Comparison of ENCODE assay signal across 12 cellular contexts in genomic region chr17:1201132-1201702, GRCh38. TPM values are rescaled to one million over a fixed set of nuclear protein-coding genes. Genes with fewer than 3 reads are reported as not detected.
A peak's percentile ranks its signal among the peaks of the same experiment; 100 is the strongest.
DNase-seq lines count a peak whose midpoint lies in the region; ATAC-seq, FAIRE-seq and TF ChIP-seq lines count a peak whose summit lies in the region.
"Had no signal": no experiment of that assay in that cellular context is flagged by ENCODE, and none has a peak within 500 bp of the region (broad histone marks: within the 10 kb centered on the region; RNA-seq: fewer than 3 reads in every experiment).

No MANE protein-coding gene starts in this region.

- POLR2A ChIA-PET in activated CD4-positive, alpha-beta memory T cell treated with anti-CD3 and anti-CD28 coated beads for 36 hours (lab: Charles Lee): interaction anchor here (0.6 kb wide), 1 partner anchor 397 kb away, joined by 3 read pairs; no protein-coding TSS in a partner anchor
- POLR2A ChIA-PET in GM12878 (lab: Charles Lee): interaction anchor here (1.1 to 3.3 kb wide), 4 partner anchors 11 to 27 kb away, joined by 3 to 22 read pairs (median 6); no protein-coding TSS in a partner anchor

- TF ChIP-seq POLR2A in GM12878 (IDR thresholded peaks at IDR 0.05; ENCODE audit: low read depth, low read length): no peak; the same call in 1 of the 2 replicates

- SMC1A ChIA-PET in GM12878 (lab: Charles Lee; ENCODE audit: uncharacterized antibody, unreplicated experiment): interaction anchor here (1.2 to 3.9 kb wide), 5 partner anchors 9 to 28 kb away, joined by 5 to 23 read pairs (median 12); no protein-coding TSS in a partner anchor

- H3K4me3 Mint-ChIP-seq in activated CD4-positive, alpha-beta memory T cell treated with anti-CD3 and anti-CD28 coated beads for 36 hours: no peak overlapping the region

- H3K4me1 ChIP-seq in GM12878 (ENCODE audit: control insufficient read depth, insufficient read depth, low read length): peaks cover 67% of the 10 kb centered on the region

- H3K36me3 ChIP-seq in GM12878 (ENCODE audit: control insufficient read depth in 2 of 2, insufficient read depth in 2 of 2, low read length in 1 of 2): peaks cover 0 to 3% of the 10 kb centered on the region in 2 experiments; a peak in 2 of 4 replicates
- H3K36me3 ChIP-seq: heart left ventricle had no signal

- no peak overlapping the region for H3K27ac Mint-ChIP-seq in activated CD4-positive, alpha-beta memory T cell treated with anti-CD3 and anti-CD28 coated beads for 36 hours

- peak overlapping the region; percentile 32 for H3K4me2 ChIP-seq in GM12878 (ENCODE audit: control insufficient read depth, insufficient read depth)

- H3K79me2 ChIP-seq in GM12878 (ENCODE audit: control insufficient read depth, insufficient read depth, low read length): peaks cover 40% of the 10 kb centered on the region

- H3K27me3 ChIP-seq in GM12878 (replicated peaks in 1 of 2; ENCODE audit: control insufficient read depth in 2 of 2, insufficient read depth in 2 of 2, low read length in 1 of 2): no peaks in the 10 kb centered on the region
- H3K27me3 ChIP-seq: heart left ventricle had no signal

- intact Hi-C loops in activated CD4-positive, alpha-beta memory T cell treated with anti-CD3 and anti-CD28 coated beads for 36 hours (cut with micrococcal nuclease): no loop called here
- intact Hi-C loops in GM12878 (cut with micrococcal nuclease; ENCODE audit: unreplicated experiment): no loop called here

- H3K4me1 Mint-ChIP-seq in activated CD4-positive, alpha-beta memory T cell treated with anti-CD3 and anti-CD28 coated beads for 36 hours (ENCODE audit: low read depth): peaks cover 32% of the 10 kb centered on the region

- FAIRE-seq in GM12878 (lab: Jason Lieb, UNC): no peak
- FAIRE-seq: TTC549 had no signal

- peak overlapping the region; percentile 38; the same call in 1 of the 2 replicates for H3K4me3 ChIP-seq in GM12878
- H3K4me3 ChIP-seq: heart left ventricle, lung had no signal

- TF ChIP-seq CTCF in GM20000 (IDR thresholded peaks at IDR 0.05; ENCODE audit: extremely low read depth, missing control alignments) (no peak), GM12878 (IDR thresholded peaks at IDR 0.05 in 2 of 3, conservative IDR thresholded peaks at IDR 0.05 in 1 of 3; ENCODE audit: control insufficient read depth in 2 of 3, extremely low read depth in 1 of 3, insufficient read depth in 1 of 3, low read depth in 3 of 3, low read length in 3 of 3) (no peak)

- peak; percentile 8 for ATAC-seq in GM12878
- no peak for ATAC-seq in HG03139 (IDR thresholded peaks at IDR 0.05; ENCODE audit: unreplicated experiment)
- no peak for ATAC-seq in HG03378 (IDR thresholded peaks at IDR 0.05; ENCODE audit: unreplicated experiment)
- ATAC-seq: heart left ventricle had no signal

- H3K9ac ChIP-seq in GM12878 (ENCODE audit: control insufficient read depth, insufficient read depth, low read length): peak overlapping the region; percentile 24; the same call in 1 of the 2 replicates

- no peak for TF ChIP-seq RAD21 in GM12878 (IDR thresholded peaks at IDR 0.05; ENCODE audit: insufficient read depth, low read depth, low read length)

- TF ChIP-seq EP300 in GM12878 (IDR thresholded peaks at IDR 0.05; ENCODE audit: borderline replicate concordance in 1 of 2, control insufficient read depth in 1 of 2, low read depth in 2 of 2, low read length in 2 of 2): no peak

- no peaks in the 10 kb centered on the region for H3K36me3 Mint-ChIP-seq in activated CD4-positive, alpha-beta memory T cell treated with anti-CD3 and anti-CD28 coated beads for 36 hours

- H3K9me3 ChIP-seq in GM12878 (replicated peaks; ENCODE audit: control insufficient read depth, insufficient read depth, low read length): no peaks in the 10 kb centered on the region; the same call in 1 of the 3 replicates
- H3K9me3 ChIP-seq: heart left ventricle had no signal

- DNase-seq in GM20000 (ENCODE audit: low spot score) (peak; percentile 64), GM12878 (ENCODE audit: low read depth, low spot score) (no peak), SW 1271 (lab: John Stamatoyannopoulos, UW) (no peak)
- DNase-seq in activated CD4-positive, alpha-beta memory T cell treated with anti-CD3 and anti-CD28 coated beads for 36 hours: peak; percentile 60
- peak; percentile 42 for DNase-seq in stimulated activated CD8-positive, alpha-beta memory T cell treated with anti-CD3 and anti-CD28 coated beads, Interleukin-7, amount 100 ng/mL, for 4 hours (ENCODE audit: low read depth in 2 of 2)
- DNase-seq: amygdala, NCI-H2081 had no signal

- peak overlapping the region; percentile 77 for H3K27ac ChIP-seq in GM12878 (ENCODE audit: control insufficient read depth, insufficient read depth)

- H3K27me3 Mint-ChIP-seq in activated CD4-positive, alpha-beta memory T cell treated with anti-CD3 and anti-CD28 coated beads for 36 hours: no peaks in the 10 kb centered on the region

- H4K20me1 ChIP-seq in GM12878 (ENCODE audit: control insufficient read depth, insufficient read depth): no peaks in the 10 kb centered on the region

- no peak overlapping the region for H2AFZ ChIP-seq in GM12878 (ENCODE audit: control insufficient read depth, low read depth, low read length)

- in situ Hi-C loops in GM12878 (cut with MboI): no loop called here

- H3K9me3 Mint-ChIP-seq in activated CD4-positive, alpha-beta memory T cell treated with anti-CD3 and anti-CD28 coated beads for 36 hours: no peaks in the 10 kb centered on the region

- RAD21 ChIA-PET in GM12878 (lab: Charles Lee; ENCODE audit: unreplicated experiment): interaction anchor here (1.3 to 5.4 kb wide), 4 partner anchors 12 to 28 kb away, joined by 4 to 50 read pairs (median 22); no protein-coding TSS in a partner anchor

- 9% methylated on average over 25 of the region's 25 CpGs for WGBS in GM12878 (ENCODE audit: insufficient coverage, insufficient replicate concordance, low lambda C conversion rate, missing lambda C conversion rate)

- BruUV-seq in GM12878 (replicated peaks; lab: Mats Ljungman, UMichigan): TSS peak; percentile 26

- CTCF ChIA-PET in activated CD4-positive, alpha-beta memory T cell treated with anti-CD3 and anti-CD28 coated beads for 36 hours (lab: Charles Lee): interaction anchor here (0.7 to 3.6 kb wide), 6 partner anchors 9 to 204 kb away, joined by 3 to 23 read pairs (median 4); partner anchors contain the start of gene TIMM22
- CTCF ChIA-PET in GM12878 (lab: Yijun Ruan, JAX): interaction anchor here (0.8 to 7.0 kb wide), 5 partner anchors 12 to 78 kb away, joined by 4 to 138 read pairs (median 6); no protein-coding TSS in a partner anchor

TF ChIP-seq in GM12878, 131 proteins besides CTCF, POLR2A, EP300 and RAD21 (continues in another document):
- TF ChIP-seq MLLT1 (IDR thresholded peaks at IDR 0.05): peak; percentile 63; the same call in 1 of the 2 replicates
- TF ChIP-seq NFIC (IDR thresholded peaks at IDR 0.05; ENCODE audit: low read depth, low read length): 0 out of 2 replicates have a peak, but pooled peaks have one; percentile 14

RNA-seq across cellular contexts. Expression of gene ABR, which starts 21.4 kb away (rescaled TPM):
- 10 to 100 TPM; 50.3 to 54.5 TPM for total RNA-seq in activated CD4-positive, alpha-beta memory T cell treated with anti-CD3 and anti-CD28 coated beads for 36 hours
- 192 and 258 TPM in 2 replicates for total RNA-seq in GM12878 (2013; cell fraction: nucleolus; rRNA removed)
- 35.6 and 49.4 TPM in 2 replicates for total RNA-seq in GM12878 (2014; rRNA removed)
- 20.8 and 24.4 TPM in 2 replicates for total RNA-seq in GM12878 (2014; rRNA removed; fragmentation: Illumina TruSeq; extraction: Trizol)
- total RNA-seq in GM12878 (2021): 101 and 112 TPM in 2 replicates
- 36.8 TPM for polyA plus RNA-seq in GM12878 (2011; ENCODE audit: low read depth)
- 17.6 and 41.4 TPM in 2 replicates for polyA plus RNA-seq in GM12878 (2011; rRNA removed)
- polyA plus RNA-seq in GM12878 (2011; cell fraction: cytosol; rRNA removed): 34.7 and 44.4 TPM in 2 replicates
- polyA plus RNA-seq in GM12878 (2011; cell fraction: nucleus; rRNA removed): 238 and 247 TPM in 2 replicates
- 50.4 and 62.8 TPM in 2 replicates for polyA plus RNA-seq in GM12878 (2012)
- polyA plus RNA-seq in GM12878 (2014; fragmentation: Illumina TruSeq; extraction: Trizol): 39.5 and 40.5 TPM in 2 replicates
- polyA plus RNA-seq in GM12878 (2014; fragmentation: Nextera tagmentation; extraction: Ambion mirVana): 1 to 10 TPM; 1.4 to 2.5 TPM
- 38.6 and 53.1 TPM in 2 replicates for polyA plus RNA-seq in GM12878 (2014; rRNA removed)
- polyA plus RNA-seq in GM12878 (2016; fragmentation: Nextera tagmentation; extraction: Ambion mirVana): 10 to 100 TPM; 16.5 to 21.4 TPM
- 41.5 and 66.5 TPM in 2 replicates for polyA minus RNA-seq in GM12878 (2011; rRNA and poly(A)+ RNA removed)
- 31.5 and 37.0 TPM in 2 replicates for polyA minus RNA-seq in GM12878 (2011; cell fraction: cytosol; rRNA and poly(A)+ RNA removed)
- 61.5 and 95.8 TPM in 2 replicates for polyA minus RNA-seq in GM12878 (2011; cell fraction: nucleus; rRNA and poly(A)+ RNA removed)

Comparison
In these comparisons a context has a peak if more than half of its experiments do, and no peak if none do; other contexts are left out.
1. DNase-seq: peak in GM20000 (single experiment), activated CD4-positive, alpha-beta memory T cell treated with anti-CD3 and anti-CD28 coated beads for 36 hours (single experiment) and stimulated activated CD8-positive, alpha-beta memory T cell treated with anti-CD3 and anti-CD28 coated beads, Interleukin-7, amount 100 ng/mL, for 4 hours (2 of 2); none in GM12878 (single experiment) and SW 1271 (0 of 2).